In genomic region chr7:80361948-80362347, GRCh38 we compare ENCODE assay signal across 17 cellular contexts.
"Had no signal": no experiment of that assay in that cellular context is flagged by ENCODE, and none has a peak within 500 bp of the region (broad histone marks: within the 10 kb centered on the region; RNA-seq: fewer than 3 reads in every experiment).

No MANE protein-coding gene starts in this region.

- H3K36me3 ChIP-seq: esophagus muscularis mucosa, neutrophil, tibial nerve, vagina had no signal

- H3K4me1 ChIP-seq: esophagus muscularis mucosa, parathyroid adenoma, tibial nerve, vagina had no signal

- DNase-seq: activated CD4-positive, CD25-positive, alpha-beta regulatory T cell treated with anti-CD3 and anti-CD28 coated beads, Interleukin-2, amount 50 U/mL, for 72 hours; activated naive CD4-positive, alpha-beta T cell treated with anti-CD3 and anti-CD28 coated beads for 36 hours; activated naive CD8-positive, alpha-beta T cell treated with anti-CD3 and anti-CD28 coated beads, Interleukin-2, amount 50 U/mL, for 24 hours; aorta; mesenchymal stem cell; natural killer cell; retina; stimulated activated CD4-positive, alpha-beta T cell treated with anti-CD3 and anti-CD28 coated beads, Interleukin-15, amount 100 ng/mL, for 24 hours; stimulated activated CD4-positive, alpha-beta T cell treated with anti-CD3 and anti-CD28 coated beads, Interleukin-4, amount 100 ng/mL, for 1 hour; stimulated activated naive B cell treated with anti-CD40 and anti-IgM and Interleukin-4, amounts not matched to agents 10 μg/mL and 1 μg/mL and 100 μg/mL, for 72 hours; substantia nigra had no signal

- H3K4me3 ChIP-seq: esophagus muscularis mucosa, skin epidermis, tibial nerve, vagina had no signal

- H3K27ac ChIP-seq: esophagus muscularis mucosa, neutrophil, parathyroid adenoma, skin epidermis, tibial nerve, vagina had no signal

- H3K9me3 ChIP-seq: neutrophil, vagina had no signal

- H3K9ac ChIP-seq: parathyroid adenoma had no signal

- ATAC-seq: activated naive CD8-positive, alpha-beta T cell treated with anti-CD3 and anti-CD28 coated beads, Interleukin-2, amount 50 U/mL, for 24 hours; natural killer cell; stimulated activated naive B cell treated with anti-CD40 and anti-IgM and Interleukin-4, amounts not matched to agents 10 μg/mL and 1 μg/mL and 100 μg/mL, for 72 hours had no signal

- H3K27me3 ChIP-seq: esophagus muscularis mucosa, neutrophil, tibial nerve, vagina had no signal
